Comparison of ENCODE assay signal across 22 cellular contexts in genomic region chr2:12243381-12243780, GRCh38.
"Had no signal": no experiment of that assay in that cellular context is flagged by ENCODE, and none has a peak within 500 bp of the region (broad histone marks: within the 10 kb centered on the region; RNA-seq: fewer than 3 reads in every experiment).

No MANE protein-coding gene starts in this region.

- H3K36me3 ChIP-seq: sigmoid colon, spleen, tibial artery, upper lobe of left lung had no signal

- H3K9me3 ChIP-seq: psoas muscle, sigmoid colon, spleen, testis, tibial artery, upper lobe of left lung had no signal

- H3K4me3 ChIP-seq: dorsolateral prefrontal cortex, lung, psoas muscle, sigmoid colon, skin epidermis, spleen, testis, tibial artery, upper lobe of left lung had no signal

- ATAC-seq: left lobe of liver; natural killer cell; psoas muscle; right cardiac atrium; stimulated activated memory B cell treated with anti-CD40 and anti-IgM and Interleukin-4, amounts not matched to agents 10 μg/mL and 1 μg/mL and 100 μg/mL, for 72 hours; stimulated activated naive CD8-positive, alpha-beta T cell treated with anti-CD3 and anti-CD28 coated beads, Interleukin-15, Interleukin-2, amounts not matched to agents 100 U/mL and 50 U/mL, for 24 hours had no signal

- DNase-seq: dorsolateral prefrontal cortex; effector CD4-positive, alpha-beta T cell; kidney; natural killer cell; psoas muscle; right cardiac atrium; sigmoid colon; spleen; stimulated activated CD4-positive, alpha-beta T cell treated with anti-CD3 and anti-CD28 coated beads, Interleukin-4, amount 100 ng/mL, for 4 hours; stimulated activated naive CD8-positive, alpha-beta T cell treated with anti-CD3 and anti-CD28 coated beads, Interleukin-15, Interleukin-2, amounts not matched to agents 100 U/mL and 50 U/mL, for 24 hours; substantia nigra; testis; tibial artery; upper lobe of left lung had no signal

- H3K27ac ChIP-seq: dorsolateral prefrontal cortex, psoas muscle, sigmoid colon, skin epidermis, spleen, testis, tibial artery, upper lobe of left lung had no signal

- H3K4me1 Mint-ChIP-seq: memory B cell; natural killer cell; stimulated activated memory B cell treated with anti-CD40 and anti-IgM and Interleukin-4, amounts not matched to agents 10 μg/mL and 1 μg/mL and 100 μg/mL, for 72 hours had no signal

- FAIRE-seq: colon, frontal cortex, kidney, urothelium cell line had no signal

- H3K4me1 ChIP-seq: psoas muscle, sigmoid colon, spleen, testis, tibial artery, upper lobe of left lung had no signal

- H3K27me3 Mint-ChIP-seq: memory B cell; stimulated activated memory B cell treated with anti-CD40 and anti-IgM and Interleukin-4, amounts not matched to agents 10 μg/mL and 1 μg/mL and 100 μg/mL, for 72 hours had no signal

- H3K27me3 ChIP-seq: sigmoid colon, spleen, testis, tibial artery, upper lobe of left lung had no signal

- H3K36me3 Mint-ChIP-seq: memory B cell; natural killer cell; stimulated activated memory B cell treated with anti-CD40 and anti-IgM and Interleukin-4, amounts not matched to agents 10 μg/mL and 1 μg/mL and 100 μg/mL, for 72 hours had no signal

- H3K9me3 Mint-ChIP-seq: natural killer cell had no signal

- H3K27ac Mint-ChIP-seq: memory B cell; natural killer cell; stimulated activated memory B cell treated with anti-CD40 and anti-IgM and Interleukin-4, amounts not matched to agents 10 μg/mL and 1 μg/mL and 100 μg/mL, for 72 hours had no signal

- H3K4me3 Mint-ChIP-seq: memory B cell; natural killer cell; stimulated activated memory B cell treated with anti-CD40 and anti-IgM and Interleukin-4, amounts not matched to agents 10 μg/mL and 1 μg/mL and 100 μg/mL, for 72 hours had no signal
